In the genomic region with DNA sequence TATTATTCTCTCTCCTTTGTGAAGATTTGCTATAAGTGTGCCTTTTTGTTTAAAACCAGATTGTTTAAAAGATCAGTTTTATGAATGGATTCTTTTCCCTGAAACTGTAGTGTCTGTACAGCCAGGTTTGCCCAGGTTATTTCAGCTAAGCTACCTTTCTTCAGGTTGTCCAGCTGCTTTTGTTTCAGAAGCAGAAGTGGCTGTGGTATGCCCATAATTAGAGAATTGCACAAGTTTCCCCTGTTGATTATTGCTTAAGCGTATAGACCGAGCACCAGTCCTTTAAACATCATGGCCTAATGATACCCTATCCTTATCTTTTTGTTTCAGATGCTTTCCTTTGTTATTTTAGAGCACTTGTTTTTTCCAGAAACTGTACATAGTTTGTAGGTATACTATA, we compare ENCODE assay signal across 23 cellular contexts.
"Had no signal": no experiment of that assay in that cellular context is flagged by ENCODE, and none has a peak within 500 bp of the region (broad histone marks: within the 10 kb centered on the region; RNA-seq: fewer than 3 reads in every experiment).

No MANE protein-coding gene starts in this region.

- H3K27ac ChIP-seq: breast epithelium, Peyer's patch had no signal

- H3K4me1 ChIP-seq: breast epithelium, Peyer's patch had no signal

- H3K4me3 ChIP-seq: breast epithelium, K562, Peyer's patch had no signal

- DNase-seq: activated CD4-positive, alpha-beta T cell treated with anti-CD3 and anti-CD28 coated beads for 48 hours; activated CD4-positive, alpha-beta T cell treated with anti-CD3 and anti-CD28 coated beads, Interleukin-2, amount 50 U/mL, for 4 hours; activated CD4-positive, CD25-positive, alpha-beta regulatory T cell treated with anti-CD3 and anti-CD28 coated beads, Interleukin-2, amount 50 U/mL, for 72 hours; activated CD8-positive, alpha-beta memory T cell treated with anti-CD3 and anti-CD28 coated beads, Interleukin-2, amount 10 ng/mL, durations not matched to agents 7 days and 5 days; activated CD8-positive, alpha-beta T cell treated with anti-CD3 and anti-CD28 coated beads, Interleukin-2, amount 10 ng/mL, durations not matched to agents 7 days and 5 days; activated effector memory CD4-positive, alpha-beta T cell treated with Interleukin-2 at 50 U/mL for 16 hours; activated naive CD4-positive, alpha-beta T cell; activated T-cell treated with anti-CD3 and anti-CD28 coated beads, Interleukin-2, amount 50 U/mL, for 24 hours; aorta; caudate nucleus; Karpas-422; MM.1S; NCI-H1105; NCI-H1436; NCI-H1694 treated with DMSO at 0.1 percent for 48 hours; NCI-H2029 treated with DMSO at 0.1 percent for 48 hours; NCI-H510A treated with DMSO at 0.1 percent for 48 hours; NCI-H69; Peyer's patch; SHP77 had no signal

- H3K9me3 ChIP-seq: breast epithelium, Peyer's patch had no signal

- H3K27me3 ChIP-seq: breast epithelium, Peyer's patch had no signal

- ATAC-seq: activated CD8-positive, alpha-beta memory T cell treated with anti-CD3 and anti-CD28 coated beads, Interleukin-2, amount 10 ng/mL, durations not matched to agents 7 days and 5 days; activated CD8-positive, alpha-beta T cell treated with anti-CD3 and anti-CD28 coated beads, Interleukin-2, amount 10 ng/mL, durations not matched to agents 7 days and 5 days; K562; WTC11 had no signal
